Comparison of ENCODE assay signal across 10 cellular contexts in the genomic region with DNA sequence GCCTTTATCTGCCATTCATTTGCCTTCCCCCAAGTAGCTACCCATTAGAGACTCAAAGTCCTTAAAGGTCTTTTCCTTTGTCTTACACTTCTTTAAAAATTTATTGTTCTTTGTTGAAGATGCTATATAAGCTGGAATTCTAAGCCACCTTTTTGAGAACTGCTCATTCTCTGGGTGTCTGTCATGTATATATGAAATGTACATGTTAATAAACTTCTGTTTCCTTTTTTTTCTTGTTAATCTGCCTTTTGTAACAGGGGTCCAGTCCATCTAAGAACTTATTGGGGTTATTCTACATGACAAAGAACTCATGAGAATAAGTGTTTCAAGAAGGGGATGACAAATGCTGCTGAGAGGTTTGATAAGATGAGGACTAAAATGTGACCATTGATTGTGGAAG. TPM values are rescaled to one million over a fixed set of nuclear protein-coding genes. Genes with fewer than 3 reads are reported as not detected.
"Had no signal": no experiment of that assay in that cellular context is flagged by ENCODE, and none has a peak within 500 bp of the region (broad histone marks: within the 10 kb centered on the region; RNA-seq: fewer than 3 reads in every experiment).

No MANE protein-coding gene starts in this region.

- H3K4me3 Mint-ChIP-seq: GM23338, H9, HFFc6 had no signal

- FAIRE-seq: H1, H54 had no signal

- DNase-seq: GM23248, GOT3, H7, H9, HCEC 1CT, HFFc6 had no signal

- H3K27ac Mint-ChIP-seq: GM23338, H9, HFFc6 had no signal

- H3K9me3 Mint-ChIP-seq: GM23338, H9 had no signal

RNA-seq across cellular contexts. Expression of a gene that starts 41.5 kb away (rescaled TPM):
- total RNA-seq: GM23248, HFFc6 had no signal

RNA-seq across cellular contexts. Expression of a gene that starts 43.4 kb away (rescaled TPM):
- total RNA-seq: GM23248, H4, HFFc6 had no signal
